32 cellular contexts compared by ENCODE assay signal in the genomic region with DNA sequence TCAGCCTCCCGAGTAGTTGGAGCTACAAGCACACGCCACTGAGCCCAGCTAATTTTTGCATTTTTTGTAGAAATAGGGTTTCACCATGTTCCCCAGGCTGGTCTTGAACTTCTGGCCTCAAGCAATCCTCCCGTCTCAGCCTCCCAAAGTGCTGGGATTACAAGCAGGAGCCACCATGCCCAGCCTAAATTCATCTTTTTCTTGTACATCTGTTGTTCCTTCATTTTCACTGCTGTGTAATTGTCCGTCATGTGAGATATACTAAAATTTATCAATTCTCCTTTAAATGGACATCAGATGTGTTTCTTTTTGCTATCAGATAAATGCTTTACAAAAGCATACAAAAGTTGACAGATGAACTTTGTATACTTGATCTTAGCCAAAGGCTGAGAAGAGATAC. TPM values are rescaled to one million over a fixed set of nuclear protein-coding genes. Genes with fewer than 3 reads are reported as not detected.
"Had no signal": no experiment of that assay in that cellular context is flagged by ENCODE, and none has a peak within 500 bp of the region (broad histone marks: within the 10 kb centered on the region; RNA-seq: fewer than 3 reads in every experiment).

No MANE protein-coding gene starts in this region.

- H3K36me3 ChIP-seq: esophagus squamous epithelium, gastrocnemius medialis, heart right ventricle, left lung had no signal

- FAIRE-seq: colon, endothelial cell of umbilical vein, islet of Langerhans, keratinocyte had no signal

- H3K9me3 ChIP-seq: esophagus squamous epithelium, gastrocnemius medialis, left lung, lower lobe of right lung had no signal

- ATAC-seq: gastrocnemius medialis; heart right ventricle; left cardiac atrium; left lung; left ventricle myocardium superior; lower lobe of right lung; naive thymus-derived CD4-positive, alpha-beta T cell had no signal

- H3K4me3 ChIP-seq: coronary artery, dorsolateral prefrontal cortex, esophagus squamous epithelium, gastrocnemius medialis, heart right ventricle, left lung, lower lobe of right lung had no signal

- H3K27me3 ChIP-seq: dorsolateral prefrontal cortex, esophagus squamous epithelium, gastrocnemius medialis, heart right ventricle, left lung had no signal

- H3K4me1 ChIP-seq: left lung, lower lobe of right lung had no signal

- H3K27ac ChIP-seq: coronary artery, dorsolateral prefrontal cortex, esophagus squamous epithelium, heart right ventricle, left lung, lower lobe of right lung had no signal

- DNase-seq: dermis blood vessel endothelial cell; dorsolateral prefrontal cortex; effector CD4-positive, alpha-beta T cell; effector memory CD4-positive, alpha-beta T cell; esophagus squamous epithelium; foreskin fibroblast; foreskin melanocyte; gastrocnemius medialis; glutamatergic neuron; head of caudate nucleus; heart right ventricle; hippocampal formation; left cardiac atrium; left lung; left ventricle myocardium superior; lower lobe of right lung; mesenchymal stem cell; naive thymus-derived CD4-positive, alpha-beta T cell had no signal

RNA-seq across cellular contexts. Expression of a gene that starts 32.4 kb away (rescaled TPM):
- total RNA-seq: dermis blood vessel endothelial cell; dorsolateral prefrontal cortex; endothelial cell of umbilical vein; epithelial cell of proximal tubule; esophagus squamous epithelium; gastrocnemius medialis; glomerular endothelial cell; heart right ventricle; kidney epithelial cell; left cardiac atrium; left lung; left ventricle myocardium superior; lower leg skin; lower lobe of right lung; lung microvascular endothelial cell; mesenteric fat pad; mesothelial cell of epicardium; mononuclear cell; mucosa of gallbladder; naive thymus-derived CD4-positive, alpha-beta T cell had no signal
- polyA plus RNA-seq: endothelial cell of umbilical vein; heart right ventricle; keratinocyte; naive thymus-derived CD4-positive, alpha-beta T cell had no signal
